Comparison of ENCODE assay signal across 19 cellular contexts in the genomic region with DNA sequence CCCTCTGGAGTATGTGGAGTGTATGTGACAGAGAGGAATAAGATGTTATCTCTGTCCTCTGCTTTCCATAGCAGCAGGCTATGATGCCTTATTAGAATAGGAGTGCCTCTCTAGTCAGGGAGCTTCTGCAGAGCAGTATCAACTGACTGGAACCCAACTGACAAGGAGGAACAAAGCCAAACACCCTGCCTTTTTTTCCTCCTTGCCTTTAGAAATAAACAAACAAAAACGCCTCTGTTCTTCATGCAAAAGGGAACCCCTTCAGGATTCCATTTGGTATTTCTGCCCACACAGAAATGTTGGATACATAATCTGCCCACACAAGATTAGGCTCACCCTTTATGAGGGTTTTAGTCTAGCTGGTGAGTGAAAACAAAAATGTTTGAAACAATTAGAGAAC. TPM values are rescaled to one million over a fixed set of nuclear protein-coding genes. Genes with fewer than 3 reads are reported as not detected.
DNase-seq lines count a peak whose midpoint lies in the region; TF ChIP-seq lines count a peak whose summit lies in the region.
"Had no signal": no experiment of that assay in that cellular context is flagged by ENCODE, and none has a peak within 500 bp of the region (broad histone marks: within the 10 kb centered on the region; RNA-seq: fewer than 3 reads in every experiment).

No MANE protein-coding gene starts in this region.

- no peak overlapping the region for H2BK5ac ChIP-seq in mesendoderm (ENCODE audit: low read length)

- H3K9me3 Mint-ChIP-seq in mesothelial cell of epicardium = no peaks in the 10 kb centered on the region
- H3K9me3 Mint-ChIP-seq: CD4-positive, alpha-beta memory T cell had no signal

- H4K8ac ChIP-seq in mesendoderm (ENCODE audit: low read depth, low read length) = no peak overlapping the region

- no peaks in the 10 kb centered on the region for H3K79me1 ChIP-seq in mesendoderm (ENCODE audit: low read length)

- no peak overlapping the region for H3K18ac ChIP-seq in mesendoderm (ENCODE audit: low read length)

- H3K4me3 ChIP-seq in HEK293 (ENCODE audit: low read depth, low read length) (no peak overlapping the region), mesendoderm (ENCODE audit: low read length) (no peak overlapping the region), tibial nerve (no peak overlapping the region)
- H3K4me3 ChIP-seq: A549, HAP-1 had no signal

- peak; percentile 4 for DNase-seq in Ammon's horn (ENCODE audit: low spot score)
- DNase-seq in SK-MEL-5 (ENCODE audit: low read depth, low spot score) = peak; percentile 79
- peak; percentile 10 for DNase-seq in mesendoderm
- no peak for DNase-seq in mesothelial cell of epicardium (ENCODE audit: low spot score in 2 of 2, unreplicated experiment in 2 of 2)
- no peak for DNase-seq in tibial nerve (ENCODE audit: low spot score in 2 of 2)
- no peak for DNase-seq in nucleus accumbens (lab: John Stamatoyannopoulos, UW)
- DNase-seq in activated naive CD4-positive, alpha-beta T cell (lab: John Stamatoyannopoulos, UW) = no peak
- DNase-seq: 8988T; ACHN; AML-193; C1 segment of cervical spinal cord; Caco-2; CD4-positive, alpha-beta memory T cell; DMS153; DND-41; GOT3 had no signal

- no peak overlapping the region for H2BK15ac ChIP-seq in mesendoderm (replicated peaks; ENCODE audit: low read depth)

- no peak overlapping the region for H2AK5ac ChIP-seq in mesendoderm (ENCODE audit: low read length)

- no peak overlapping the region for H3K4me2 ChIP-seq in mesendoderm (ENCODE audit: low read length)
- H3K4me2 ChIP-seq: A549 had no signal

- no peak overlapping the region for H3K9ac ChIP-seq in mesendoderm (ENCODE audit: low read length)

- H3K9me3 ChIP-seq in HEK293 (ENCODE audit: control insufficient read depth, insufficient read depth, low read depth, low read length) (no peaks in the 10 kb centered on the region), tibial nerve (no peaks in the 10 kb centered on the region)
- H3K9me3 ChIP-seq: A549, Caco-2, HAP-1 had no signal

- no peaks in the 10 kb centered on the region for H3K4me1 ChIP-seq in HEK293 (ENCODE audit: control insufficient read depth, insufficient read depth, low read length)
- no peaks in the 10 kb centered on the region for H3K4me1 ChIP-seq in mesendoderm (ENCODE audit: control insufficient read depth, low read depth, low read length)
- no peaks in the 10 kb centered on the region for H3K4me1 ChIP-seq in tibial nerve
- H3K4me1 ChIP-seq: A549, HAP-1 had no signal

- no peak for TF ChIP-seq POLR2A in tibial nerve (IDR thresholded peaks at IDR 0.05)

- WGBS in mesendoderm (ENCODE audit: extremely low coverage, insufficient coverage, low lambda C conversion rate) = no CpG with 5 or more reads among the region's 1 CpG
- 37% methylated on average over 1 of the region's 1 CpG for WGBS in tibial nerve, 2 donors

- no peak overlapping the region for H3K56ac ChIP-seq in mesendoderm (ENCODE audit: low read length)

- H3K79me2 ChIP-seq in mesendoderm (ENCODE audit: control insufficient read depth, insufficient read depth, low read length) = no peaks in the 10 kb centered on the region

- H3K23ac ChIP-seq in mesendoderm (ENCODE audit: low read length) = no peak overlapping the region

- no peaks in the 10 kb centered on the region for H3K27me3 ChIP-seq in mesendoderm (ENCODE audit: insufficient read depth, low read length, poor library complexity)
- H3K27me3 ChIP-seq in tibial nerve = no peaks in the 10 kb centered on the region

- CTCF ChIA-PET in HEK293 (lab: Yijun Ruan, JAX) = interaction anchor here (0.6 to 1.1 kb wide), 2 partner anchors 9 to 107 kb away, joined by 3 to 4 read pairs; no protein-coding TSS in a partner anchor

- H3K36me3 Mint-ChIP-seq in mesothelial cell of epicardium = peaks cover 10% of the 10 kb centered on the region

- no peak overlapping the region for H3K27ac Mint-ChIP-seq in mesothelial cell of epicardium
- H3K27ac Mint-ChIP-seq: CD4-positive, alpha-beta memory T cell had no signal

- H3K4ac ChIP-seq in mesendoderm (ENCODE audit: low read depth, low read length) = no peak overlapping the region

- POLR2A ChIA-PET in HEK293 (lab: Yijun Ruan, JAX) = no interaction called here

- H2BK120ac ChIP-seq in mesendoderm (ENCODE audit: low read depth, low read length) = no peak overlapping the region

- H3K27ac ChIP-seq in HEK293 (ENCODE audit: extremely low read depth, low read depth, low read length) (no peak overlapping the region), mesendoderm (ENCODE audit: low read depth, low read length) (no peak overlapping the region), tibial nerve (no peak overlapping the region)
- H3K27ac ChIP-seq: A549 had no signal

- in situ Hi-C loops in SK-MEL-5 (cut with HindIII; ENCODE audit: low pct_unique_long_range_greater_than_20kb, low sequenced_read_pairs) = no loop called here

- H3K4me3 Mint-ChIP-seq in mesothelial cell of epicardium = no peak overlapping the region
- H3K4me3 Mint-ChIP-seq: CD4-positive, alpha-beta memory T cell had no signal

- no peak for TF ChIP-seq EP300 in tibial nerve (IDR thresholded peaks at IDR 0.05)

- TF ChIP-seq CTCF in HEK293 (tag by site-specific recombination; IDR thresholded peaks at IDR 0.05) = no peak
- no peak for TF ChIP-seq CTCF in mesothelial cell of epicardium (IDR thresholded peaks at IDR 0.05; ENCODE audit: unreplicated experiment)
- TF ChIP-seq CTCF in tibial nerve (IDR thresholded peaks at IDR 0.05) = no peak

- peaks cover 17% of the 10 kb centered on the region for H3K4me1 Mint-ChIP-seq in mesothelial cell of epicardium

- H4K5ac ChIP-seq in mesendoderm (ENCODE audit: low read length) = no peak overlapping the region

- H3K27me3 Mint-ChIP-seq in mesothelial cell of epicardium (ENCODE audit: low read depth) = no peaks in the 10 kb centered on the region
- H3K27me3 Mint-ChIP-seq: CD4-positive, alpha-beta memory T cell had no signal

- H3K36me3 ChIP-seq in HEK293 (ENCODE audit: control insufficient read depth in 2 of 2, insufficient read depth in 1 of 2, low read length in 2 of 2) (peaks cover 4 to 36% of the 10 kb centered on the region in 2 experiments; a peak in 2 of 3 replicates), mesendoderm (ENCODE audit: control insufficient read depth, insufficient read depth, low read length) (no peaks in the 10 kb centered on the region), tibial nerve (peaks cover 0 to 11% (median 0%) of the 10 kb centered on the region in 3 donors)

TF ChIP-seq in HEK293, 187 proteins besides CTCF, POLR2A, EP300 and RAD21:
- TF ChIP-seq ZNF670 (tag by site-specific recombination; IDR thresholded peaks at IDR 0.05; ENCODE audit: low read depth) = no peak
- TF ChIP-seq ZNF561 (tag by site-specific recombination; IDR thresholded peaks at IDR 0.05; ENCODE audit: borderline replicate concordance) = no peak
- TF ChIP-seq GLI2 (tag by site-specific recombination; IDR thresholded peaks at IDR 0.05; ENCODE audit: borderline replicate concordance, low read depth) = no peak
- TF ChIP-seq KLF8 (tag by site-specific recombination; IDR thresholded peaks at IDR 0.05) = no peak
- no peak for TF ChIP-seq ZNF19 (tag by site-specific recombination; IDR thresholded peaks at IDR 0.05; ENCODE audit: low read depth)
- peak; percentile 47 for TF ChIP-seq EGR2 (tag by site-specific recombination; IDR thresholded peaks at IDR 0.05; ENCODE audit: low read depth)
- peak; percentile 71 for TF ChIP-seq ZFHX2 (tag by site-specific recombination; conservative IDR thresholded peaks at IDR 0.05)

RNA-seq across cellular contexts. Expression of gene VRK1, which starts 50.3 kb away (rescaled TPM):
- 37.1 and 45.6 TPM in 2 replicates for total RNA-seq in SK-MEL-5 (2014; rRNA removed; shearing (Covaris generic))
- polyA plus RNA-seq in SK-MEL-5 (2015; cell fraction: cytosol; rRNA removed) = 19.8 and 23.1 TPM in 2 replicates
- polyA plus RNA-seq in SK-MEL-5 (2015; cell fraction: nucleus; rRNA removed) = 21.1 and 24.4 TPM in 2 replicates
- polyA plus RNA-seq in mesendoderm (2013, experiment 1 of 2) = 71.4 TPM
- 69.7 TPM for polyA plus RNA-seq in mesendoderm (2013, experiment 2 of 2)
- total RNA-seq in mesothelial cell of epicardium = 20.0 to 20.8 TPM (median 20.2 TPM) in 3 replicates
- 10 to 100 TPM in 1 of 4 donors, 1 to 10 TPM in 3; 5.4 to 11.0 (median 9.0) TPM for total RNA-seq in tibial nerve

Comparison
In these comparisons a context has a peak if more than half of its experiments do, and no peak if none do; other contexts are left out.
1. DNase-seq: peak in Ammon's horn (single experiment), SK-MEL-5 (single experiment) and mesendoderm (single experiment); none in mesothelial cell of epicardium (0 of 2), tibial nerve (0 of 2), nucleus accumbens (0 of 56) and activated naive CD4-positive, alpha-beta T cell (0 of 4).